Comparison of ENCODE assay signal across 17 cellular contexts in the genomic region with DNA sequence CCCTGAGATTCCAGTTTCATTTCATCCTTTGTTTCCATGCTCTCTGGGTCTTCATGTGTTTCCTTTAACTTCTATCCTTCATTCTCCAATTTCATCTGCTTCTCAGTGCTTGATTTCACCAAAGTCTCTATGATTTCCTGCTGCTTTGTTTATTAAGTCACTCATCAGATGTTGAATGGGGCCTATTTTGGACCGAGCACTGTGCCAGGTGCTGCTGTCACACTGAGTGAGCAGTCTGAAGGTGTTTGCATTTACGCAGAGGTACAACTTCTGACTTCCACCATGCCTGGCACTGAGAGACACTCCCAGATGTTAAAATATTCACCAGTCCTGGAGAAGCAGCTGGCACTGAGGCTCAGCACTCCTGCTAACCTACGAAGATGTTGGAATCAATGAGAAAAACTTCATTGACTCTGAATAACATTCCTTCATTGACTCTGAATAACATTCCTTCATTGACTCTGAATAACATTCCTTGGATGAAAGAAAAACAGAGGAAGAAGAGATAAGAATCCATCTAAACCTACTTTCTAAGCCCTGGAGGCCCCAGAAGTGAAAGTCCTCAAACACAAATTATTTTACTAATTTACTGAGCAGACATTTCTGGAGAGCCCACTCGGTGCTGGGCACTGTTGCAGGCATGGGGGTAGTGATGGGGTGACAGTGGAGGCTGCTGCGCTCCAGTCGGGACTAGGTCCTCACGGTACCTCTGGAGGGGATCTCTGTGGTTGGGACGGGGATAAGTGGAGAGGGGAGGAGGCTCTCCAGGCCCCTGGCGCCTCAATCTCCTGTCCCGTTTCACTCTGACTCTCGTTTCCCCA.
"Had no signal": no experiment of that assay in that cellular context is flagged by ENCODE, and none has a peak within 500 bp of the region (broad histone marks: within the 10 kb centered on the region; RNA-seq: fewer than 3 reads in every experiment).

No MANE protein-coding gene starts in this region.

- H3K9me3 Mint-ChIP-seq: activated naive CD8-positive, alpha-beta T cell treated with anti-CD3 and anti-CD28 coated beads, Interleukin-2, amount 50 U/mL, for 24 hours; memory B cell; stimulated activated naive CD8-positive, alpha-beta T cell treated with anti-CD3 and anti-CD28 coated beads, Interleukin-15, amount 100 ng/mL, for 72 hours had no signal

- H3K9me3 ChIP-seq: ascending aorta, gastroesophageal sphincter, pancreas, thoracic aorta had no signal

- DNase-seq: activated CD4-positive, alpha-beta T cell treated with anti-CD3 and anti-CD28 coated beads for 1 hour; activated CD8-positive, alpha-beta T cell treated with anti-CD3 and anti-CD28 coated beads, Interleukin-2, amount 10 ng/mL, durations not matched to agents 7 days and 5 days; activated naive CD4-positive, alpha-beta T cell treated with Interleukin-2 at 50 U/mL for 16 hours; activated naive CD8-positive, alpha-beta T cell treated with anti-CD3 and anti-CD28 coated beads, Interleukin-2, amount 50 U/mL, for 24 hours; effector CD4-positive, alpha-beta T cell; pancreas; stimulated activated CD4-positive, alpha-beta T cell treated with anti-CD3 and anti-CD28 coated beads, Interleukin-4, amount 100 ng/mL, for 4 hours; stimulated activated naive CD8-positive, alpha-beta T cell treated with anti-CD3 and anti-CD28 coated beads, Interleukin-15, amount 100 ng/mL, for 72 hours; T-helper 9 cell had no signal

- H3K36me3 ChIP-seq: ascending aorta, cardiac muscle cell, gastroesophageal sphincter, pancreas, thoracic aorta had no signal

- H3K27me3 ChIP-seq: ascending aorta, cardiac muscle cell, pancreas had no signal

- H3K4me1 Mint-ChIP-seq: activated naive CD8-positive, alpha-beta T cell treated with anti-CD3 and anti-CD28 coated beads, Interleukin-2, amount 50 U/mL, for 24 hours; nephron; stimulated activated naive CD8-positive, alpha-beta T cell treated with anti-CD3 and anti-CD28 coated beads, Interleukin-15, amount 100 ng/mL, for 72 hours had no signal

- H3K4me3 ChIP-seq: ascending aorta, cardiac muscle cell, gastroesophageal sphincter, pancreas, skin epidermis, thoracic aorta had no signal

- H3K36me3 Mint-ChIP-seq: memory B cell had no signal

- H3K27ac Mint-ChIP-seq: activated CD8-positive, alpha-beta T cell treated with anti-CD3 and anti-CD28 coated beads, Interleukin-2, amount 10 ng/mL, durations not matched to agents 7 days and 5 days; activated naive CD8-positive, alpha-beta T cell treated with anti-CD3 and anti-CD28 coated beads, Interleukin-2, amount 50 U/mL, for 24 hours; memory B cell; nephron; stimulated activated naive CD8-positive, alpha-beta T cell treated with anti-CD3 and anti-CD28 coated beads, Interleukin-15, amount 100 ng/mL, for 72 hours had no signal

- H3K4me3 Mint-ChIP-seq: activated CD8-positive, alpha-beta T cell treated with anti-CD3 and anti-CD28 coated beads, Interleukin-2, amount 10 ng/mL, durations not matched to agents 7 days and 5 days; activated naive CD8-positive, alpha-beta T cell treated with anti-CD3 and anti-CD28 coated beads, Interleukin-2, amount 50 U/mL, for 24 hours; memory B cell; nephron; stimulated activated naive CD8-positive, alpha-beta T cell treated with anti-CD3 and anti-CD28 coated beads, Interleukin-15, amount 100 ng/mL, for 72 hours had no signal

- H3K4me1 ChIP-seq: ascending aorta, gastroesophageal sphincter, pancreas had no signal

- H3K27ac ChIP-seq: ascending aorta, cardiac muscle cell, epithelial cell of prostate, gastroesophageal sphincter, pancreas, skin epidermis had no signal
